ENCODE assay signal across 1 cellular context in the genomic region with DNA sequence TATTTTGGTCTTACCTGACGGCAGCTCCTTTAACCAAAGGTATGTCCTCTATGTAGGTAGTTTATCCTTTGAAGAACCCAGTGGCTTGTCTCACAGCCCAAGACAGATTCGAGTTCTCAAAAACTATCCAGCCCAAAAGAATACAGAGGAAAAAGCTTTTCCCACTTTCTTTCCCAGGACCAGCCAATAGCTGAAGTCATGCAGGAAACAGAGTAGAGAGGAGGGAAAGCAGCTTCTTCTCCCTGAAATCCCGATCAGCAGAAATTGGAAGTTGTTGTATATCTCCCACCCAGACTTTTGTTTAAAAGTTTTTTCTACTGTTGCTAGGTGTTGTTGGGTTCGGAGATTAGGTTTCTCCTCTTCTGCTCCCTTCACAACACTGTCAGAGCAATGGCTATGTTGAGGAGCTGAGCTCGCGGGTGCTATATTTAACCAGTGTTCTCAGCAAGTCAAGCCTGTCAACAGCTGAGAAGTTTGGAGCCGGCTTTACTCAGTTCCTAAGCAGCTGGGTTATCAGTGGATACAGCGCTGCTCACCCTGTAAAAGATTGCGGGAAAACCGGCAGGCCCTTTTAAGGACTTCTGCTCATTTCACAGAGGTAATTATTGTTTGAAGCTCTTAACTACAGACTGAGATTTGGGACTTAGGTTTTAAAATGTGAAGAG.
TF ChIP-seq lines count a peak whose summit lies in the region.

A gene with protein sequence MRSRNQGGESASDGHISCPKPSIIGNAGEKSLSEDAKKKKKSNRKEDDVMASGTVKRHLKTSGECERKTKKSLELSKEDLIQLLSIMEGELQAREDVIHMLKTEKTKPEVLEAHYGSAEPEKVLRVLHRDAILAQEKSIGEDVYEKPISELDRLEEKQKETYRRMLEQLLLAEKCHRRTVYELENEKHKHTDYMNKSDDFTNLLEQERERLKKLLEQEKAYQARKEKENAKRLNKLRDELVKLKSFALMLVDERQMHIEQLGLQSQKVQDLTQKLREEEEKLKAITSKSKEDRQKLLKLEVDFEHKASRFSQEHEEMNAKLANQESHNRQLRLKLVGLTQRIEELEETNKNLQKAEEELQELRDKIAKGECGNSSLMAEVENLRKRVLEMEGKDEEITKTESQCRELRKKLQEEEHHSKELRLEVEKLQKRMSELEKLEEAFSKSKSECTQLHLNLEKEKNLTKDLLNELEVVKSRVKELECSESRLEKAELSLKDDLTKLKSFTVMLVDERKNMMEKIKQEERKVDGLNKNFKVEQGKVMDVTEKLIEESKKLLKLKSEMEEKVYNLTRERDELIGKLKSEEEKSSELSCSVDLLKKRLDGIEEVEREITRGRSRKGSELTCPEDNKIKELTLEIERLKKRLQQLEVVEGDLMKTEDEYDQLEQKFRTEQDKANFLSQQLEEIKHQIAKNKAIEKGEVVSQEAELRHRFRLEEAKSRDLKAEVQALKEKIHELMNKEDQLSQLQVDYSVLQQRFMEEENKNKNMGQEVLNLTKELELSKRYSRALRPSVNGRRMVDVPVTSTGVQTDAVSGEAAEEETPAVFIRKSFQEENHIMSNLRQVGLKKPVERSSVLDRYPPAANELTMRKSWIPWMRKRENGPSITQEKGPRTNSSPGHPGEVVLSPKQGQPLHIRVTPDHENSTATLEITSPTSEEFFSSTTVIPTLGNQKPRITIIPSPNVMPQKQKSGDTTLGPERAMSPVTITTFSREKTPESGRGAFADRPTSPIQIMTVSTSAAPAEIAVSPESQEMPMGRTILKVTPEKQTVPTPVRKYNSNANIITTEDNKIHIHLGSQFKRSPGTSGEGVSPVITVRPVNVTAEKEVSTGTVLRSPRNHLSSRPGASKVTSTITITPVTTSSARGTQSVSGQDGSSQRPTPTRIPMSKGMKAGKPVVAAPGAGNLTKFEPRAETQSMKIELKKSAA (N-terminal part only) (minus strand): TSS at position 401 of the 665 bp plus-strand sequence. CDS start 78,828 bp downstream, outside the sequence.

TF ChIP-seq in H1, 55 proteins besides CTCF, POLR2A, EP300 and RAD21:
- no peak for TF ChIP-seq ASH2L (IDR thresholded peaks at IDR 0.05; ENCODE audit: low read length)
